In the genomic region with DNA sequence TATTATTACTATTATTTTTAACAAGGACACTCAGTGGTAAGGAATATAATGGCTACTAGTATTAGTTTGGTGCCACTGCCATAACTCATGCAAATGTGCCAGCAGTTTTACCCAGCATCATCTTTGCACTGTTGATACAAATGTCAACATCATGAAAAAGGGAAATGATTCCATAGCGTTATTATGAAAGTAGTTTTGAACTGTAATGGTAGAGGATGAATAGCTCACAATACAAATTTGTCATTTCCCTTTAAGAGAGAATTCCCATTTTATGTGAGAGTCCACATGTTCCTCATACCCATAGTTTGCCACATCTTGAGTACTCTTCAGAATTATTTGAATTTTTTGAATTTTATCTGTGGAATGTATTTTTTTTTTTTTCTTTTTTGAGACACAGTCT, we compare ENCODE assay signal across 22 cellular contexts. TPM values are rescaled to one million over a fixed set of nuclear protein-coding genes. Genes with fewer than 3 reads are reported as not detected.
A peak's percentile ranks its signal among the peaks of the same experiment; 100 is the strongest.
DNase-seq lines count a peak whose midpoint lies in the region; ATAC-seq, FAIRE-seq and TF ChIP-seq lines count a peak whose summit lies in the region.
"Had no signal": no experiment of that assay in that cellular context is flagged by ENCODE, and none has a peak within 500 bp of the region (broad histone marks: within the 10 kb centered on the region; RNA-seq: fewer than 3 reads in every experiment).

No MANE protein-coding gene starts in this region.

- no peaks in the 10 kb centered on the region for H3K27me3 ChIP-seq in GM12878 (replicated peaks in 1 of 2; ENCODE audit: control insufficient read depth in 2 of 2, insufficient read depth in 2 of 2, low read length in 1 of 2)
- no peaks in the 10 kb centered on the region for H3K27me3 ChIP-seq in heart right ventricle
- H3K27me3 ChIP-seq in Peyer's patch = no peaks in the 10 kb centered on the region

- TF ChIP-seq POLR2A in GM12891 (IDR thresholded peaks at IDR 0.05; ENCODE audit: low read depth, low read length) = no peak
- TF ChIP-seq POLR2A in GM12878 (IDR thresholded peaks at IDR 0.05; ENCODE audit: low read depth, low read length) = no peak
- TF ChIP-seq POLR2A in erythroblast (IDR thresholded peaks at IDR 0.05; ENCODE audit: low read length) = no peak
- TF ChIP-seq POLR2A in Peyer's patch (IDR thresholded peaks at IDR 0.05) = no peak

- SMC1A ChIA-PET in GM12878 (lab: Charles Lee; ENCODE audit: uncharacterized antibody, unreplicated experiment) = interaction anchor here (0.6 to 2.5 kb wide), 13 partner anchors 10 to 652 kb away, joined by 3 to 8 read pairs (median 3); a partner anchor contains a TSS

- intact Hi-C loops in GM12878 (cut with micrococcal nuclease; ENCODE audit: unreplicated experiment) (loop anchor here (5.0 kb wide), 2 partner anchors 109 to 219 kb away; a partner anchor contains a TSS), heart right ventricle (cut with DNase I) (loop anchor here in 5 of 10 donors (10.0 kb wide), 1 partner anchor 493 kb away; no protein-coding TSS in a partner anchor)

- in situ Hi-C loops in GM12878 (cut with MboI) = no loop called here

- POLR2A ChIA-PET in GM12878 (lab: Charles Lee) = interaction anchor here (0.7 kb wide), 3 partner anchors 218 to 1273 kb away, joined by 3 read pairs; no protein-coding TSS in a partner anchor

- peaks cover 21% of the 10 kb centered on the region for H3K79me2 ChIP-seq in GM12878 (ENCODE audit: control insufficient read depth, insufficient read depth, low read length)

- H3K36me3 ChIP-seq in GM12878 (ENCODE audit: control insufficient read depth in 2 of 2, insufficient read depth in 2 of 2, low read length in 1 of 2) = peaks cover 1 to 2% of the 10 kb centered on the region in 2 experiments; a peak in 2 of 4 replicates
- H3K36me3 ChIP-seq in heart right ventricle = no peaks in the 10 kb centered on the region
- H3K36me3 ChIP-seq in Peyer's patch = no peaks in the 10 kb centered on the region

- peak overlapping the region; percentile 100 for H3K4me2 ChIP-seq in GM12878 (ENCODE audit: control insufficient read depth, insufficient read depth)

- H3K4me3 ChIP-seq in AG10803 (ENCODE audit: low read length) (no peak overlapping the region), GM12878 (no peak overlapping the region), heart right ventricle (no peak overlapping the region), Peyer's patch (no peak overlapping the region)

- H4K20me1 ChIP-seq in GM12878 (ENCODE audit: control insufficient read depth, insufficient read depth) = no peaks in the 10 kb centered on the region

- H3K27ac ChIP-seq in GM12878 (ENCODE audit: control insufficient read depth, insufficient read depth) (peak overlapping the region; percentile 11; the same call in 1 of the 2 replicates), heart right ventricle (peak overlapping the region in 1 of 10 donors; percentile 100), Peyer's patch (no peak overlapping the region)

- no peak overlapping the region for H3K9ac ChIP-seq in GM12878 (ENCODE audit: control insufficient read depth, insufficient read depth, low read length)

- RAD21 ChIA-PET in GM12878 (lab: Charles Lee; ENCODE audit: unreplicated experiment) = interaction anchor here (0.8 to 1.9 kb wide), 7 partner anchors 9 to 408 kb away, joined by 3 to 6 read pairs (median 3); no protein-coding TSS in a partner anchor

- CTCF ChIA-PET in GM12878 (lab: Yijun Ruan, JAX) = interaction anchor here (0.6 to 1.8 kb wide), 9 partner anchors 9 to 408 kb away, joined by 3 to 6 read pairs (median 3); a partner anchor contains a TSS

- peak overlapping the region; percentile 18; the same call in 1 of the 2 replicates for H2AFZ ChIP-seq in GM12878 (ENCODE audit: control insufficient read depth, low read depth, low read length)

- BruUV-seq in GM12878 (replicated peaks; lab: Mats Ljungman, UMichigan) = no TSS peak

- 0% methylated on average over 1 of the region's 1 CpG for WGBS in GM12878 (ENCODE audit: insufficient coverage, insufficient replicate concordance, low lambda C conversion rate, missing lambda C conversion rate)
- WGBS in heart right ventricle, 2 donors = 84 to 91% methylated on average over 1 of the region's 1 CpG

- TF ChIP-seq EP300 in GM12878 (IDR thresholded peaks at IDR 0.05; ENCODE audit: borderline replicate concordance in 1 of 2, control insufficient read depth in 1 of 2, low read depth in 2 of 2, low read length in 2 of 2) = no peak

- TF ChIP-seq CTCF in AG10803 (conservative IDR thresholded peaks at IDR 0.05; ENCODE audit: low read length) (no peak), GM12878 (IDR thresholded peaks at IDR 0.05 in 2 of 3, conservative IDR thresholded peaks at IDR 0.05 in 1 of 3; ENCODE audit: control insufficient read depth in 2 of 3, extremely low read depth in 1 of 3, insufficient read depth in 1 of 3, low read depth in 3 of 3, low read length in 3 of 3) (no peak), heart right ventricle (IDR thresholded peaks at IDR 0.05) (no peak), Peyer's patch (IDR thresholded peaks at IDR 0.05) (no peak)

- no peaks in the 10 kb centered on the region; the same call in 2 of the 3 replicates for H3K9me3 ChIP-seq in GM12878 (replicated peaks; ENCODE audit: control insufficient read depth, insufficient read depth, low read length)
- no peaks in the 10 kb centered on the region for H3K9me3 ChIP-seq in heart right ventricle
- no peaks in the 10 kb centered on the region for H3K9me3 ChIP-seq in Peyer's patch

- FAIRE-seq in GM12891 (lab: Jason Lieb, UNC) (no peak), GM12878 (lab: Jason Lieb, UNC) (no peak)
- FAIRE-seq: GM19239, HepG2 had no signal

- H3K4me1 ChIP-seq in GM12878 (ENCODE audit: control insufficient read depth, insufficient read depth, low read length) (peaks cover 20% of the 10 kb centered on the region), heart right ventricle (peaks cover 0 to 37% (median 5%) of the 10 kb centered on the region in 9 donors), Peyer's patch (peaks cover 0 to 3% (median 0%) of the 10 kb centered on the region in 4 donors)

- ATAC-seq in GM12878 (no peak), heart right ventricle (no peak)
- ATAC-seq: HepG2, Panc1, Right ventricle myocardium inferior had no signal

- peak; percentile 44 for DNase-seq in AG10803 (ENCODE audit: low read depth)
- DNase-seq in GM12891 (ENCODE audit: insufficient read length, low spot score) = no peak
- DNase-seq in NOMO-1 treated with DMSO at 0.1 percent for 48 hours (lab: John Stamatoyannopoulos, UW; ENCODE audit: unreplicated experiment) = peak; percentile 83
- no peak for DNase-seq in GM12878 (ENCODE audit: low read depth, low spot score)
- DNase-seq in heart right ventricle = no peak
- no peak for DNase-seq in NCI-H524 treated with DMSO at 0.1 percent for 48 hours (lab: John Stamatoyannopoulos, UW)
- no peak for DNase-seq in erythroblast (lab: John Stamatoyannopoulos, UW)
- DNase-seq in Peyer's patch = no peak
- DNase-seq: 8988T; C1 segment of cervical spinal cord; DMS 273 treated with DMSO at 0.1 percent for 48 hours; H7; KG1; NCI-H187 treated with DMSO at 0.1 percent for 48 hours; NCI-H345; NCI-H69; NK-92 treated with Interleukin-12 subunit alpha and Interleukin-12 subunit beta, amount 100 ng/mL, for 24 hours had no signal

- no peak for TF ChIP-seq RAD21 in GM12878 (IDR thresholded peaks at IDR 0.05; ENCODE audit: insufficient read depth, low read depth, low read length)

TF ChIP-seq in GM12891, 5 proteins besides CTCF, POLR2A, EP300 and RAD21 (continues in another document):
- peak; percentile 62 for TF ChIP-seq SPI1 (IDR thresholded peaks at IDR 0.05; ENCODE audit: low read depth, low read length)

RNA-seq across cellular contexts. Expression of a gene that starts 2.8 kb away (rescaled TPM):
- 6.7 TPM for polyA plus RNA-seq in GM12891 (2012; ENCODE audit: low read depth, missing spikeins)
- total RNA-seq in GM12878 (2013; cell fraction: nucleolus; rRNA removed) = 35.7 and 42.7 TPM in 2 replicates
- 23.7 and 24.3 TPM in 2 replicates for total RNA-seq in GM12878 (2014; rRNA removed)
- 34.7 and 37.0 TPM in 2 replicates for total RNA-seq in GM12878 (2014; rRNA removed; fragmentation: Illumina TruSeq; extraction: Trizol)
- total RNA-seq in GM12878 (2021) = 19.7 and 24.1 TPM in 2 replicates
- 4.4 TPM for polyA plus RNA-seq in GM12878 (2011; ENCODE audit: low read depth)
- 10.6 and 14.2 TPM in 2 replicates for polyA plus RNA-seq in GM12878 (2011; rRNA removed)
- 7.4 and 12.9 TPM in 2 replicates for polyA plus RNA-seq in GM12878 (2011; cell fraction: cytosol; rRNA removed)
- 19.6 and 26.4 TPM in 2 replicates for polyA plus RNA-seq in GM12878 (2011; cell fraction: nucleus; rRNA removed)
- 5.7 and 8.9 TPM in 2 replicates for polyA plus RNA-seq in GM12878 (2012)
- polyA plus RNA-seq in GM12878 (2014; fragmentation: Illumina TruSeq; extraction: Trizol) = 42.2 and 49.8 TPM in 2 replicates
- 10 to 100 TPM in 1 of 2 experiments, 1 to 10 TPM in 1; 7.6 to 15.8 TPM for polyA plus RNA-seq in GM12878 (2014; fragmentation: Nextera tagmentation; extraction: Ambion mirVana)
- polyA plus RNA-seq in GM12878 (2014; rRNA removed) = 13.3 and 13.7 TPM in 2 replicates
- polyA plus RNA-seq in GM12878 (2016; fragmentation: Nextera tagmentation; extraction: Ambion mirVana) = 10 to 100 TPM; 31.6 to 34.0 TPM
- polyA minus RNA-seq in GM12878 (2011; rRNA and poly(A)+ RNA removed) = 10.4 and 21.2 TPM in 2 replicates
- polyA minus RNA-seq in GM12878 (2011; cell fraction: cytosol; rRNA and poly(A)+ RNA removed) = 6.8 and 8.1 TPM in 2 replicates
- 12.9 and 16.2 TPM in 2 replicates for polyA minus RNA-seq in GM12878 (2011; cell fraction: nucleus; rRNA and poly(A)+ RNA removed)
- total RNA-seq in heart right ventricle = 1 to 10 TPM in 2 of 10 donors, under 1 TPM in 8; 0.12 to 2.3 (median 0.47) TPM
- polyA plus RNA-seq in heart right ventricle = under 1 TPM; 0.04 to 0.07 TPM
- total RNA-seq in Peyer's patch = 10 to 100 TPM in 1 of 4 donors, 1 to 10 TPM in 3; 1.7 to 12.4 (median 2.7) TPM

RNA-seq across cellular contexts. Expression of a gene that starts 2.9 kb away (rescaled TPM):
- polyA plus RNA-seq in GM12891 (2012; ENCODE audit: low read depth, missing spikeins) = not detected
- total RNA-seq in GM12878 (2013; cell fraction: nucleolus; rRNA removed) = 0.40 TPM in 1 of 2 replicates, not detected in the other
- total RNA-seq in GM12878 (2014; rRNA removed) (0.11 and 0.34 TPM in 2 replicates), GM12878 (2014; rRNA removed; fragmentation: Illumina TruSeq; extraction: Trizol) (not detected in 2 replicates), GM12878 (2021) (0.13 and 0.26 TPM in 2 replicates), heart right ventricle (not detected), Peyer's patch (not detected)
- not detected for polyA plus RNA-seq in GM12878 (2011; ENCODE audit: low read depth)
- polyA plus RNA-seq in GM12878 (2011; rRNA removed) (0.05 and 0.33 TPM in 2 replicates), GM12878 (2014; fragmentation: Illumina TruSeq; extraction: Trizol) (not detected in 2 replicates), GM12878 (2014; fragmentation: Nextera tagmentation; extraction: Ambion mirVana) (not detected), GM12878 (2014; rRNA removed) (0.06 and 0.08 TPM in 2 replicates), GM12878 (2016; fragmentation: Nextera tagmentation; extraction: Ambion mirVana) (not detected), heart right ventricle (not detected)
- polyA plus RNA-seq in GM12878 (2011; cell fraction: cytosol; rRNA removed) = 0.06 and 0.08 TPM in 2 replicates
- 0.28 and 0.37 TPM in 2 replicates for polyA plus RNA-seq in GM12878 (2011; cell fraction: nucleus; rRNA removed)
- polyA plus RNA-seq in GM12878 (2012) = 0.14 TPM in 1 of 2 replicates, not detected in the other
- polyA minus RNA-seq in GM12878 (2011; rRNA and poly(A)+ RNA removed) = not detected in 2 replicates
- polyA minus RNA-seq in GM12878 (2011; cell fraction: cytosol; rRNA and poly(A)+ RNA removed) = not detected in 2 replicates
- polyA minus RNA-seq in GM12878 (2011; cell fraction: nucleus; rRNA and poly(A)+ RNA removed) = not detected in 2 replicates
- total RNA-seq: H7, M059J, Right ventricle myocardium inferior had no signal
- polyA plus RNA-seq: HepG2 had no signal

Comparison
In these comparisons a context has a peak if more than half of its experiments do, and no peak if none do; other contexts are left out.
1. DNase-seq: peak in AG10803 (single experiment) and NOMO-1 treated with DMSO at 0.1 percent for 48 hours (single experiment); none in GM12891 (single experiment), GM12878 (single experiment), heart right ventricle (0 of 2), NCI-H524 treated with DMSO at 0.1 percent for 48 hours (single experiment), erythroblast (0 of 2) and Peyer's patch (0 of 3).